In genomic region chr7:41817386-41817785, GRCh38 we compare ENCODE assay signal across 11 cellular contexts.
DNase-seq lines count a peak whose midpoint lies in the region; ATAC-seq and TF ChIP-seq lines count a peak whose summit lies in the region.
"Had no signal": no experiment of that assay in that cellular context is flagged by ENCODE, and none has a peak within 500 bp of the region (broad histone marks: within the 10 kb centered on the region; RNA-seq: fewer than 3 reads in every experiment).

No MANE protein-coding gene starts in this region.

- H3K4me1 Mint-ChIP-seq in chondrocyte (ENCODE audit: low read depth), result peaks cover 55% of the 10 kb centered on the region

- peaks cover 16% of the 10 kb centered on the region for H3K9me3 ChIP-seq in adipocyte (ENCODE audit: control insufficient read depth, low read length)
- H3K9me3 ChIP-seq: transverse colon had no signal

- DNase-seq in ACHN, result peak; percentile 30
- DNase-seq in adipocyte (ENCODE audit: low read depth), result peak; percentile 14
- no peak for DNase-seq in NCI-H1694 (lab: John Stamatoyannopoulos, UW)
- no peak for DNase-seq in chondrocyte (ENCODE audit: low spot score)
- DNase-seq in mucosa of gallbladder (ENCODE audit: low spot score), result no peak
- DNase-seq: Calu3, transverse colon had no signal

- peaks cover 14% of the 10 kb centered on the region for H3K36me3 Mint-ChIP-seq in chondrocyte (ENCODE audit: low read depth)

- no peak for TF ChIP-seq CTCF in chondrocyte (IDR thresholded peaks at IDR 0.05)

- in situ Hi-C loops in ACHN (cut with HindIII; ENCODE audit: low pct_ligation_motif_present, low pct_unique_long_range_greater_than_20kb, low sequenced_read_pairs), result no loop called here

- no peak overlapping the region for H3K9ac ChIP-seq in adipocyte (ENCODE audit: low read length)

- no peak overlapping the region for H3K4me3 ChIP-seq in adipocyte (ENCODE audit: low read length)
- H3K4me3 ChIP-seq: transverse colon had no signal

- H3K9me3 Mint-ChIP-seq in chondrocyte (ENCODE audit: low read depth), result peaks cover 14% of the 10 kb centered on the region

- no peaks in the 10 kb centered on the region for H3K36me3 ChIP-seq in adipocyte (ENCODE audit: control insufficient read depth, insufficient read depth, low read length, severe bottlenecking)
- H3K36me3 ChIP-seq: transverse colon had no signal

- H3K27me3 ChIP-seq in adipocyte (replicated peaks; ENCODE audit: control insufficient read depth, insufficient read depth, low read length), result no peaks in the 10 kb centered on the region
- H3K27me3 ChIP-seq: transverse colon had no signal

- no peak overlapping the region for H3K27ac Mint-ChIP-seq in chondrocyte (ENCODE audit: unreplicated experiment)

- ATAC-seq in GM19023 (IDR thresholded peaks at IDR 0.05; ENCODE audit: unreplicated experiment) (peak; percentile 55), HG03565 (IDR thresholded peaks at IDR 0.05; ENCODE audit: unreplicated experiment) (peak; percentile 71), HG02623 (IDR thresholded peaks at IDR 0.05; ENCODE audit: unreplicated experiment) (no peak)
- ATAC-seq: sciatic nerve had no signal

- H3K27me3 Mint-ChIP-seq in chondrocyte (ENCODE audit: low read depth), result no peaks in the 10 kb centered on the region

- H3K4me3 Mint-ChIP-seq in chondrocyte (ENCODE audit: unreplicated experiment), result no peak overlapping the region

- no peaks in the 10 kb centered on the region for H3K4me1 ChIP-seq in adipocyte (ENCODE audit: control insufficient read depth, insufficient read depth, low read length)
- H3K4me1 ChIP-seq: transverse colon had no signal

Comparison
In these comparisons a context has a peak if more than half of its experiments do, and no peak if none do; other contexts are left out.
1. DNase-seq: peak in ACHN (single experiment) and adipocyte (single experiment); none in NCI-H1694 (single experiment), chondrocyte (single experiment) and mucosa of gallbladder (single experiment).